13 cellular contexts compared by ENCODE assay signal in genomic region chr11:63944987-63945386, GRCh38. TPM values are rescaled to one million over a fixed set of nuclear protein-coding genes. Genes with fewer than 3 reads are reported as not detected.
DNase-seq lines count a peak whose midpoint lies in the region; ATAC-seq, FAIRE-seq and TF ChIP-seq lines count a peak whose summit lies in the region.
"Had no signal": no experiment of that assay in that cellular context is flagged by ENCODE, and none has a peak within 500 bp of the region (broad histone marks: within the 10 kb centered on the region; RNA-seq: fewer than 3 reads in every experiment).

No MANE protein-coding gene starts in this region.

- H2BK20ac ChIP-seq in H1 (ENCODE audit: low read length) = no peak overlapping the region

- no peak for TF ChIP-seq EP300 in H1 (IDR thresholded peaks at IDR 0.05; ENCODE audit: borderline replicate concordance in 1 of 2, low read depth in 2 of 2, low read length in 2 of 2)
- no peak for TF ChIP-seq EP300 in suprapubic skin (IDR thresholded peaks at IDR 0.05)

- H4K91ac ChIP-seq in H1 (replicated peaks; ENCODE audit: insufficient read length, low read length) = no peak overlapping the region

- ATAC-seq in lower lobe of right lung (peak in 1 of 2 donors; percentile 36), GM21390 (IDR thresholded peaks at IDR 0.05; ENCODE audit: unreplicated experiment) (no peak)

- TF ChIP-seq RAD21 in H1 (IDR thresholded peaks at IDR 0.05 in 1 of 2, conservative IDR thresholded peaks at IDR 0.05 in 1 of 2; ENCODE audit: low read depth in 2 of 2, low read length in 2 of 2) = no peak

- H4K5ac ChIP-seq in H1 (ENCODE audit: insufficient read length, low read depth, low read length) = no peak overlapping the region

- H3K18ac ChIP-seq in H1 (ENCODE audit: extremely low read depth, low read length) = no peak overlapping the region

- H3K27me3 ChIP-seq in H1 (replicated peaks in 1 of 4; ENCODE audit: control insufficient read depth in 3 of 4, extremely low read depth in 1 of 4, insufficient read depth in 3 of 4, low read length in 3 of 4) (no peaks in the 10 kb centered on the region), lower lobe of right lung (ENCODE audit: low read depth) (no peaks in the 10 kb centered on the region), suprapubic skin (no peaks in the 10 kb centered on the region)
- H3K27me3 ChIP-seq: MG63 had no signal

- H3K27ac ChIP-seq in H1 (ENCODE audit: low read depth, low read length) = no peak overlapping the region
- H3K27ac ChIP-seq in lower lobe of right lung = peak overlapping the region; percentile 4
- peak overlapping the region; percentile 71 for H3K27ac ChIP-seq in suprapubic skin

- H2BK12ac ChIP-seq in H1 (ENCODE audit: low read depth, low read length) = no peak overlapping the region

- no peak for TF ChIP-seq CTCF in H1 (IDR thresholded peaks at IDR 0.05; ENCODE audit: control extremely low read depth in 1 of 3, insufficient read depth in 1 of 3, low read depth in 1 of 3, low read length in 3 of 3)
- TF ChIP-seq CTCF in lower lobe of right lung (IDR thresholded peaks at IDR 0.05) = no peak
- TF ChIP-seq CTCF in suprapubic skin (IDR thresholded peaks at IDR 0.05) = no peak

- CTCF ChIA-PET in H1 (lab: Charles Lee; ENCODE audit: partially characterized antibody) = interaction anchor here (0.7 to 6.3 kb wide), 28 partner anchors 10 to 179 kb away, joined by 3 to 51 read pairs (median 5); partner anchors contain the start of gene RCOR2

- peaks cover 8 to 15% of the 10 kb centered on the region in 2 experiments for H4K20me1 ChIP-seq in H1 (replicated peaks in 1 of 2; ENCODE audit: control insufficient read depth in 1 of 2, insufficient read depth in 2 of 2, low read length in 2 of 2)

- TF ChIP-seq POLR2A in H1 (IDR thresholded peaks at IDR 0.05; ENCODE audit: control extremely low read depth in 1 of 2, low read depth in 2 of 2, low read length in 2 of 2) = no peak
- TF ChIP-seq POLR2A in suprapubic skin (IDR thresholded peaks at IDR 0.05) = no peak

- 90% methylated on average over 8 of the region's 8 CpGs; no CpG with 5 or more reads in 1 of the 2 experiments for WGBS in H1 (ENCODE audit: extremely low coverage in 1 of 2, insufficient coverage in 1 of 2, insufficient read length in 1 of 2, insufficient replicate concordance in 2 of 2, low coverage in 1 of 2, low lambda C conversion rate in 2 of 2, missing lambda C conversion rate in 1 of 2), 2 experiments
- WGBS in suprapubic skin = 61% methylated on average over 8 of the region's 8 CpGs

- no peak overlapping the region for H3K4me2 ChIP-seq in H1 (ENCODE audit: insufficient read depth in 1 of 2, low read depth in 2 of 2, low read length in 2 of 2)

- H3K36me3 ChIP-seq in H1 (ENCODE audit: control insufficient read depth in 2 of 4, insufficient read depth in 4 of 4, low read length in 3 of 4) (peaks cover 6 to 18% (median 13%) of the 10 kb centered on the region in 4 experiments; a peak in 6 of 8 replicates), lower lobe of right lung (peaks cover 20% of the 10 kb centered on the region), suprapubic skin (peaks cover 9% of the 10 kb centered on the region)

- H2AK5ac ChIP-seq in H1 (ENCODE audit: low read depth, low read length) = no peak overlapping the region

- H3K9me3 ChIP-seq in H1 (ENCODE audit: insufficient read depth in 2 of 2, low read depth in 1 of 2, low read length in 1 of 2) (no peaks in the 10 kb centered on the region), lower lobe of right lung (no peaks in the 10 kb centered on the region), suprapubic skin (no peaks in the 10 kb centered on the region)
- H3K9me3 ChIP-seq: MG63 had no signal

- no peak overlapping the region for H2BK15ac ChIP-seq in H1 (ENCODE audit: low read length)

- intact Hi-C loops in lower lobe of right lung (cut with DNase I) = loop anchor here (10.0 kb wide), 1 partner anchor 110 kb away; the partner anchor contains the start of gene MARK2

- no peaks in the 10 kb centered on the region for H3K23me2 ChIP-seq in H1 (ENCODE audit: low read depth, low read length)

- DNase-seq in HuH-7.5 (ENCODE audit: low spot score) = peak; percentile 55
- no peak for DNase-seq in H1 (ENCODE audit: low read depth in 1 of 2, low spot score in 2 of 2)
- no peak for DNase-seq in lower lobe of right lung
- no peak for DNase-seq in suprapubic skin (ENCODE audit: low spot score in 2 of 2)
- DNase-seq in ureter (ENCODE audit: low spot score) = no peak
- DNase-seq in Kasumi-1 (lab: John Stamatoyannopoulos, UW) = no peak
- no peak for DNase-seq in stimulated activated CD4-positive, alpha-beta T cell treated with anti-CD3 and anti-CD28 coated beads, Interleukin-2, amount 100 ng/mL, for 48 hours
- DNase-seq: NCI-H526 treated with DMSO at 0.1 percent for 48 hours, T-helper 1 cell had no signal

- no peak overlapping the region for H2AFZ ChIP-seq in H1 (ENCODE audit: low read length)

- H4K8ac ChIP-seq in H1 (ENCODE audit: extremely low read depth, insufficient read depth, low read length) = no peak overlapping the region

- H3K56ac ChIP-seq in H1 (replicated peaks; ENCODE audit: insufficient read length, low read depth, low read length) = no peak overlapping the region

- no peak overlapping the region for H3K4ac ChIP-seq in H1 (replicated peaks; ENCODE audit: insufficient read length, low read depth, low read length)

- 0 out of 2 replicates have a peak overlapping the region, but pooled peaks have one; percentile 44 for H2BK5ac ChIP-seq in H1 (ENCODE audit: low read depth, low read length)

- no peak overlapping the region for H2BK120ac ChIP-seq in H1 (replicated peaks; ENCODE audit: low read depth, low read length)

- H3K4me1 ChIP-seq in H1 (replicated peaks in 1 of 4; ENCODE audit: control insufficient read depth in 3 of 4, insufficient read depth in 4 of 4, low read length in 3 of 4) (no peaks in the 10 kb centered on the region; a peak in 1 of 7 replicates), lower lobe of right lung (peaks cover 26% of the 10 kb centered on the region), suprapubic skin (peaks cover 29% of the 10 kb centered on the region)

- no peak for FAIRE-seq in H1 (lab: Jason Lieb, UNC)
- FAIRE-seq: bronchial epithelial cell, GM18507 had no signal

- H3K14ac ChIP-seq in H1 (ENCODE audit: insufficient read length) = no peak overlapping the region

- no peak overlapping the region for H3K9ac ChIP-seq in H1 (replicated peaks in 1 of 4; ENCODE audit: extremely low read depth in 1 of 4, low read depth in 3 of 4, low read length in 3 of 4)

- H3K79me1 ChIP-seq in H1 (ENCODE audit: low read depth, low read length) = peaks cover 3% of the 10 kb centered on the region; the same call in 1 of the 2 replicates

- no peak overlapping the region for H3K23ac ChIP-seq in H1 (ENCODE audit: insufficient read length)

- POLR2A ChIA-PET in H1 (lab: Charles Lee; ENCODE audit: partially characterized antibody) = interaction anchor here (1.0 to 2.6 kb wide), 11 partner anchors 14 to 108 kb away, joined by 3 to 15 read pairs (median 4); partner anchors contain the start of gene RCOR2

- no peak overlapping the region for H3K4me3 ChIP-seq in H1 (ENCODE audit: extremely low read depth in 1 of 4, insufficient read depth in 2 of 4, low read depth in 3 of 4, low read length in 4 of 4)
- H3K4me3 ChIP-seq in lower lobe of right lung = no peak overlapping the region
- H3K4me3 ChIP-seq in suprapubic skin = peak overlapping the region; percentile 6
- H3K4me3 ChIP-seq: MG63 had no signal

- peaks cover 0 to 45% of the 10 kb centered on the region in 2 experiments for H3K79me2 ChIP-seq in H1 (ENCODE audit: control insufficient read depth in 1 of 2, insufficient read depth in 2 of 2, low read length in 2 of 2)

RNA-seq across cellular contexts. Expression of gene NAA40, which starts 6.2 kb away (rescaled TPM):
- 31.1 and 34.1 TPM in 2 replicates for total RNA-seq in H1 (2021; fragmentation: NEBNext Ultra II Directional; extraction: Animal tissue kit (Norgen Biotek cat#: 25700))
- polyA plus RNA-seq in H1 (2011; rRNA removed) = 20.0 and 23.7 TPM in 2 replicates
- 27.8 TPM for polyA plus RNA-seq in H1 (2011; cell fraction: cytosol; rRNA removed)
- 43.0 TPM for polyA plus RNA-seq in H1 (2011; cell fraction: nucleus; rRNA removed)
- polyA plus RNA-seq in H1 (2012, experiment 1 of 2) = 24.6 to 30.7 TPM (median 25.7 TPM) in 4 replicates
- polyA plus RNA-seq in H1 (2012, experiment 2 of 2) = 18.0 TPM
- polyA plus RNA-seq in H1 (2013, experiment 1 of 2) = 14.5 TPM
- polyA plus RNA-seq in H1 (2013, experiment 2 of 2) = 13.6 TPM
- polyA minus RNA-seq in H1 (2011; rRNA and poly(A)+ RNA removed) = 20.8 and 23.4 TPM in 2 replicates
- polyA minus RNA-seq in H1 (2011; cell fraction: cytosol; rRNA and poly(A)+ RNA removed) = 10.6 TPM
- polyA minus RNA-seq in H1 (2011; cell fraction: nucleus; rRNA and poly(A)+ RNA removed) = 20.5 TPM
- total RNA-seq in lower lobe of right lung (20.4 TPM), suprapubic skin (10 to 100 TPM in 1 of 4 donors, 1 to 10 TPM in 3; 5.4 to 19.2 (median 8.2) TPM), ureter (26.4 TPM)

RNA-seq across cellular contexts. Expression of gene RCOR2, which starts 28.0 kb away (rescaled TPM):
- 78.0 and 80.1 TPM in 2 replicates for total RNA-seq in H1 (2021; fragmentation: NEBNext Ultra II Directional; extraction: Animal tissue kit (Norgen Biotek cat#: 25700))
- polyA plus RNA-seq in H1 (2011; rRNA removed) = 54.6 and 75.9 TPM in 2 replicates
- 67.2 TPM for polyA plus RNA-seq in H1 (2011; cell fraction: cytosol; rRNA removed)
- polyA plus RNA-seq in H1 (2011; cell fraction: nucleus; rRNA removed) = 110 TPM
- polyA plus RNA-seq in H1 (2012, experiment 1 of 2) = 55.1 to 84.2 TPM (median 78.1 TPM) in 4 replicates
- polyA plus RNA-seq in H1 (2012, experiment 2 of 2) = 64.1 TPM
- polyA plus RNA-seq in H1 (2013, experiment 1 of 2) = 47.1 TPM
- polyA plus RNA-seq in H1 (2013, experiment 2 of 2) = 41.5 TPM
- 54.5 and 69.3 TPM in 2 replicates for polyA minus RNA-seq in H1 (2011; rRNA and poly(A)+ RNA removed)
- 50.3 TPM for polyA minus RNA-seq in H1 (2011; cell fraction: cytosol; rRNA and poly(A)+ RNA removed)
- polyA minus RNA-seq in H1 (2011; cell fraction: nucleus; rRNA and poly(A)+ RNA removed) = 42.1 TPM
- total RNA-seq in lower lobe of right lung = 0.18 TPM
- total RNA-seq in suprapubic skin = under 1 TPM in 2 of 4 donors, not detected in 2; 0.21 to 0.34 TPM
- 2.0 TPM for total RNA-seq in ureter

RNA-seq across cellular contexts. Expression of gene COX8A, which starts 29.4 kb away (rescaled TPM):
- total RNA-seq in H1 (2021; fragmentation: NEBNext Ultra II Directional; extraction: Animal tissue kit (Norgen Biotek cat#: 25700)) = 365 and 413 TPM in 2 replicates
- 1,720 and 2,058 TPM in 2 replicates for polyA plus RNA-seq in H1 (2011; rRNA removed)
- 801 TPM for polyA plus RNA-seq in H1 (2011; cell fraction: cytosol; rRNA removed)
- 895 TPM for polyA plus RNA-seq in H1 (2011; cell fraction: nucleus; rRNA removed)
- 439 to 800 TPM (median 741 TPM) in 4 replicates for polyA plus RNA-seq in H1 (2012, experiment 1 of 2)
- polyA plus RNA-seq in H1 (2012, experiment 2 of 2) = 1,693 TPM
- polyA plus RNA-seq in H1 (2013, experiment 1 of 2) = 891 TPM
- polyA plus RNA-seq in H1 (2013, experiment 2 of 2) = 816 TPM
- 145 and 160 TPM in 2 replicates for polyA minus RNA-seq in H1 (2011; rRNA and poly(A)+ RNA removed)
- 241 TPM for polyA minus RNA-seq in H1 (2011; cell fraction: cytosol; rRNA and poly(A)+ RNA removed)
- 152 TPM for polyA minus RNA-seq in H1 (2011; cell fraction: nucleus; rRNA and poly(A)+ RNA removed)
- total RNA-seq in lower lobe of right lung (212 TPM), suprapubic skin (100 to 1,000 TPM; 352 to 718 (median 708) TPM), ureter (291 TPM)

RNA-seq across cellular contexts. Expression of gene OTUB1, which starts 41.3 kb away (rescaled TPM):
- 110 and 112 TPM in 2 replicates for total RNA-seq in H1 (2021; fragmentation: NEBNext Ultra II Directional; extraction: Animal tissue kit (Norgen Biotek cat#: 25700))
- 274 and 348 TPM in 2 replicates for polyA plus RNA-seq in H1 (2011; rRNA removed)
- 214 TPM for polyA plus RNA-seq in H1 (2011; cell fraction: cytosol; rRNA removed)
- polyA plus RNA-seq in H1 (2011; cell fraction: nucleus; rRNA removed) = 408 TPM
- polyA plus RNA-seq in H1 (2012, experiment 1 of 2) = 116 to 162 TPM (median 150 TPM) in 4 replicates
- polyA plus RNA-seq in H1 (2012, experiment 2 of 2) = 177 TPM
- polyA plus RNA-seq in H1 (2013, experiment 1 of 2) = 88.3 TPM
- polyA plus RNA-seq in H1 (2013, experiment 2 of 2) = 81.7 TPM
- 105 and 113 TPM in 2 replicates for polyA minus RNA-seq in H1 (2011; rRNA and poly(A)+ RNA removed)
- polyA minus RNA-seq in H1 (2011; cell fraction: cytosol; rRNA and poly(A)+ RNA removed) = 71.3 TPM
- 57.0 TPM for polyA minus RNA-seq in H1 (2011; cell fraction: nucleus; rRNA and poly(A)+ RNA removed)
- total RNA-seq in lower lobe of right lung = 61.9 TPM
- 100 to 1,000 TPM in 1 of 4 donors, 10 to 100 TPM in 3; 78.4 to 117 (median 93.5) TPM for total RNA-seq in suprapubic skin
- 75.5 TPM for total RNA-seq in ureter

Comparison
In these comparisons a context has a peak if more than half of its experiments do, and no peak if none do; other contexts are left out.
1. RNA of gene RCOR2, which starts 28.0 kb away (total RNA-seq): 78.0 to 80.1 TPM in H1; 2.0 TPM in ureter (single experiment), 0.21 to 0.34 TPM in suprapubic skin and 0.18 TPM in lower lobe of right lung (single experiment); every median in the first group is over 10 times any median in the second.